ENCODE assay signal across 15 cellular contexts in genomic region chr10:110153396-110153795, GRCh38. TPM values are rescaled to one million over a fixed set of nuclear protein-coding genes. Genes with fewer than 3 reads are reported as not detected.
DNase-seq lines count a peak whose midpoint lies in the region; ATAC-seq, FAIRE-seq and TF ChIP-seq lines count a peak whose summit lies in the region.
"Had no signal": no experiment of that assay in that cellular context is flagged by ENCODE, and none has a peak within 500 bp of the region (broad histone marks: within the 10 kb centered on the region; RNA-seq: fewer than 3 reads in every experiment).

No MANE protein-coding gene starts in this region.

- H3K36me3 Mint-ChIP-seq in stimulated activated naive B cell treated with anti-CD40 and anti-IgM and Interleukin-4, amounts not matched to agents 10 μg/mL and 1 μg/mL and 100 μg/mL, for 72 hours = no peaks in the 10 kb centered on the region

- peaks cover 27 to 43% of the 10 kb centered on the region in 2 donors for H3K27me3 Mint-ChIP-seq in stimulated activated naive B cell treated with anti-CD40 and anti-IgM and Interleukin-4, amounts not matched to agents 10 μg/mL and 1 μg/mL and 100 μg/mL, for 72 hours

- H3K79me2 ChIP-seq in OCI-LY1 (ENCODE audit: insufficient read depth, low read length) = no peaks in the 10 kb centered on the region

- peaks cover 19% of the 10 kb centered on the region for H3K4me1 ChIP-seq in OCI-LY1 (ENCODE audit: insufficient read depth, low read length, severe bottlenecking)
- no peaks in the 10 kb centered on the region for H3K4me1 ChIP-seq in psoas muscle
- H3K4me1 ChIP-seq: HAP-1 had no signal

- H3K36me3 ChIP-seq in OCI-LY1 (ENCODE audit: insufficient read depth, low read length) (no peaks in the 10 kb centered on the region), psoas muscle (ENCODE audit: insufficient read depth in 1 of 2, low read depth in 1 of 2) (no peaks in the 10 kb centered on the region)
- H3K36me3 ChIP-seq: BE2C, HAP-1 had no signal

- 84 to 94% (median 92%) methylated on average over 7 of the region's 7 CpGs for WGBS in psoas muscle, 3 donors

- TF ChIP-seq POLR2A in GM12892 (IDR thresholded peaks at IDR 0.05; ENCODE audit: low read depth, low read length) = no peak

- H3K4me2 ChIP-seq in OCI-LY1 (ENCODE audit: low read length) = peak overlapping the region; percentile 16; the same call in 1 of the 2 replicates

- ATAC-seq in stimulated activated naive B cell treated with anti-CD40 and anti-IgM and Interleukin-4, amounts not matched to agents 10 μg/mL and 1 μg/mL and 100 μg/mL, for 72 hours (replicated peaks) = peak; percentile 22 to 47
- ATAC-seq in psoas muscle = no peak
- ATAC-seq in HG03354 (IDR thresholded peaks at IDR 0.05; ENCODE audit: poor library complexity, severe bottlenecking, unreplicated experiment) = no peak

- no peak overlapping the region for H2AFZ ChIP-seq in OCI-LY1 (ENCODE audit: low read length)

- H3K4me3 ChIP-seq in OCI-LY1 (ENCODE audit: low read depth, low read length, poor library complexity, severe bottlenecking) (peak overlapping the region; percentile 2), psoas muscle (no peak overlapping the region)
- H3K4me3 ChIP-seq: HAP-1 had no signal

- H3K4me3 Mint-ChIP-seq in stimulated activated naive B cell treated with anti-CD40 and anti-IgM and Interleukin-4, amounts not matched to agents 10 μg/mL and 1 μg/mL and 100 μg/mL, for 72 hours = no peak overlapping the region

- TF ChIP-seq CTCF in OCI-LY1 (IDR thresholded peaks at IDR 0.05; ENCODE audit: low read length) (no peak), psoas muscle (IDR thresholded peaks at IDR 0.05) (no peak)

- no peak for DNase-seq in GM12892 (ENCODE audit: insufficient read length)
- peak; percentile 78 for DNase-seq in germinal center (ENCODE audit: low spot score)
- no peak for DNase-seq in stimulated activated naive B cell treated with anti-CD40 and anti-IgM and Interleukin-4, amounts not matched to agents 10 μg/mL and 1 μg/mL and 100 μg/mL, for 72 hours
- DNase-seq in psoas muscle = no peak
- no peak for DNase-seq in DMS79 treated with DMSO at 0.1 percent for 48 hours (lab: John Stamatoyannopoulos, UW)
- DNase-seq: BE2C, DMS 273 treated with DMSO at 0.1 percent for 48 hours, EL, Kasumi-1, NCI-H187 treated with DMSO at 0.1 percent for 48 hours, NCI-H524 had no signal

- H3K9me2 ChIP-seq in OCI-LY1 (ENCODE audit: low read depth, low read length) = no peaks in the 10 kb centered on the region

- no peak overlapping the region for H3K9ac ChIP-seq in OCI-LY1 (ENCODE audit: low read length)

- intact Hi-C loops in psoas muscle (cut with DNase I) = no loop called here

- peak overlapping the region; percentile 68 for H3K27ac Mint-ChIP-seq in stimulated activated naive B cell treated with anti-CD40 and anti-IgM and Interleukin-4, amounts not matched to agents 10 μg/mL and 1 μg/mL and 100 μg/mL, for 72 hours

- no peaks in the 10 kb centered on the region for H3K9me3 ChIP-seq in OCI-LY1 (ENCODE audit: low read length)
- H3K9me3 ChIP-seq in psoas muscle = no peaks in the 10 kb centered on the region
- H3K9me3 ChIP-seq: BE2C, HAP-1 had no signal

- H3K27me3 ChIP-seq in OCI-LY1 (ENCODE audit: insufficient read depth, low read length) (no peaks in the 10 kb centered on the region), psoas muscle (ENCODE audit: insufficient read depth in 3 of 3, low read length in 2 of 3) (peaks cover 0 to 1% (median 0%) of the 10 kb centered on the region in 3 donors)
- H3K27me3 ChIP-seq: BE2C had no signal

- peaks cover 43 to 68% of the 10 kb centered on the region in 2 donors for H3K4me1 Mint-ChIP-seq in stimulated activated naive B cell treated with anti-CD40 and anti-IgM and Interleukin-4, amounts not matched to agents 10 μg/mL and 1 μg/mL and 100 μg/mL, for 72 hours

- no peaks in the 10 kb centered on the region for H3K9me3 Mint-ChIP-seq in stimulated activated naive B cell treated with anti-CD40 and anti-IgM and Interleukin-4, amounts not matched to agents 10 μg/mL and 1 μg/mL and 100 μg/mL, for 72 hours

- H3F3A ChIP-seq in OCI-LY1 (ENCODE audit: insufficient read depth, low read length) = no peaks in the 10 kb centered on the region

- H4K20me1 ChIP-seq in OCI-LY1 (ENCODE audit: insufficient read depth, low read length) = no peaks in the 10 kb centered on the region

- no peak overlapping the region for H3K27ac ChIP-seq in OCI-LY1 (ENCODE audit: low read depth, low read length, poor library complexity, severe bottlenecking)
- no peak overlapping the region for H3K27ac ChIP-seq in psoas muscle

- FAIRE-seq in GM12892 (lab: Jason Lieb, UNC) = peak; percentile 44
- FAIRE-seq: GM18507 had no signal

RNA-seq across cellular contexts. Expression of gene MXI1, which starts 54.0 kb away (rescaled TPM):
- polyA plus RNA-seq in GM12892 (2012; ENCODE audit: missing spikeins) = 16.5 TPM
- 10 to 100 TPM; 20.5 to 50.3 (median 34.8) TPM for total RNA-seq in psoas muscle
- 10 to 100 TPM in 2 of 3 donors, 1 to 10 TPM in 1; 5.5 to 33.3 (median 27.1) TPM for polyA plus RNA-seq in psoas muscle

Comparison
In these comparisons a context has a peak if more than half of its experiments do, and no peak if none do; other contexts are left out.
1. ATAC-seq: peak in stimulated activated naive B cell treated with anti-CD40 and anti-IgM and Interleukin-4, amounts not matched to agents 10 μg/mL and 1 μg/mL and 100 μg/mL, for 72 hours (2 of 2); none in psoas muscle (0 of 4) and HG03354 (single experiment).